ENCODE assay signal across 23 cellular contexts in genomic region chr3:124306665-124307064, GRCh38.
"Had no signal": no experiment of that assay in that cellular context is flagged by ENCODE, and none has a peak within 500 bp of the region (broad histone marks: within the 10 kb centered on the region; RNA-seq: fewer than 3 reads in every experiment).

No MANE protein-coding gene starts in this region.

- H3K36me3 ChIP-seq: colonic mucosa, esophagus muscularis mucosa, esophagus squamous epithelium, gastrocnemius medialis, gastroesophageal sphincter, heart right ventricle had no signal

- H3K9me3 ChIP-seq: colonic mucosa, gastrocnemius medialis had no signal

- H3K27ac ChIP-seq: colonic mucosa, coronary artery, dorsolateral prefrontal cortex, epithelial cell of prostate, esophagus muscularis mucosa, esophagus squamous epithelium, foreskin keratinocyte, gastrocnemius medialis, gastroesophageal sphincter, heart left ventricle, heart right ventricle had no signal

- DNase-seq: colonic mucosa; cortex of kidney; dermis blood vessel endothelial cell; dorsolateral prefrontal cortex; effector CD4-positive, alpha-beta T cell; effector CD8-positive, alpha-beta T cell; effector memory CD4-positive, alpha-beta T cell; effector memory CD8-positive, alpha-beta T cell; endodermal cell; erythroblast; esophagus squamous epithelium; foreskin fibroblast; foreskin keratinocyte; foreskin melanocyte; gastrocnemius medialis; glutamatergic neuron; head of caudate nucleus; heart left ventricle; heart right ventricle had no signal

- H3K4me1 ChIP-seq: colonic mucosa, esophagus muscularis mucosa, esophagus squamous epithelium, foreskin keratinocyte, gastrocnemius medialis, gastroesophageal sphincter, heart left ventricle, heart right ventricle had no signal

- H3K4me3 ChIP-seq: colonic mucosa, coronary artery, dorsolateral prefrontal cortex, esophagus muscularis mucosa, esophagus squamous epithelium, gastrocnemius medialis, gastroesophageal sphincter, heart left ventricle, heart right ventricle had no signal
